Comparison of ENCODE assay signal across 12 cellular contexts in genomic region chr3:45026957-45027356, GRCh38. TPM values are rescaled to one million over a fixed set of nuclear protein-coding genes. Genes with fewer than 3 reads are reported as not detected.
DNase-seq lines count a peak whose midpoint lies in the region; ATAC-seq and TF ChIP-seq lines count a peak whose summit lies in the region.
"Had no signal": no experiment of that assay in that cellular context is flagged by ENCODE, and none has a peak within 500 bp of the region (broad histone marks: within the 10 kb centered on the region; RNA-seq: fewer than 3 reads in every experiment).

No MANE protein-coding gene starts in this region.

- H3F3A ChIP-seq in SK-N-SH (replicated peaks; ENCODE audit: insufficient read depth): no peaks in the 10 kb centered on the region

- no peaks in the 10 kb centered on the region for H4K20me1 ChIP-seq in SK-N-SH (ENCODE audit: insufficient read depth)

- no peak overlapping the region for H3K9ac ChIP-seq in SK-N-SH
- H3K9ac ChIP-seq in muscle layer of colon (ENCODE audit: low read length): no peak overlapping the region

- no peaks in the 10 kb centered on the region for H3K9me3 ChIP-seq in SK-N-SH
- no peaks in the 10 kb centered on the region for H3K9me3 ChIP-seq in muscle layer of colon (ENCODE audit: low read length)
- no peaks in the 10 kb centered on the region for H3K9me3 ChIP-seq in uterus

- intact Hi-C loops in uterus (cut with DNase I; ENCODE audit: low total_unique reads) (no loop called here), dorsolateral prefrontal cortex (cut with DNase I) (no loop called here)

- no peak for TF ChIP-seq EP300 in SK-N-SH (IDR thresholded peaks at IDR 0.05; ENCODE audit: borderline replicate concordance in 1 of 2, low read depth in 1 of 2, low read length in 1 of 2)

- H3K4me1 ChIP-seq in SK-N-SH (ENCODE audit: control insufficient read depth in 1 of 2, insufficient read depth in 2 of 2, low read depth in 1 of 2, low read length in 1 of 2): no peaks in the 10 kb centered on the region; a peak in 2 of 4 replicates
- H3K4me1 ChIP-seq in muscle layer of colon (ENCODE audit: insufficient read depth, low read length): peaks cover 41% of the 10 kb centered on the region
- H3K4me1 ChIP-seq in uterus: peaks cover 0 to 7% of the 10 kb centered on the region in 2 donors

- no peaks in the 10 kb centered on the region for H3K9me2 ChIP-seq in SK-N-SH

- DNase-seq in SK-N-SH (no peak), fibroblast of peridontal ligament (ENCODE audit: extremely low read depth) (peak; percentile 75), uterus (peak; percentile 43 to 65), dorsolateral prefrontal cortex (no peak), DMS153 (lab: John Stamatoyannopoulos, UW) (no peak)
- no peak for DNase-seq in activated naive CD4-positive, alpha-beta T cell (lab: John Stamatoyannopoulos, UW)
- DNase-seq: naive B cell, NCI-H446 treated with DMSO at 0.1 percent for 48 hours, T-cell had no signal

- H2AFZ ChIP-seq in SK-N-SH (ENCODE audit: low read depth): no peak overlapping the region

- no peak overlapping the region for H3K4me2 ChIP-seq in SK-N-SH

- no peaks in the 10 kb centered on the region for H3K79me2 ChIP-seq in SK-N-SH (ENCODE audit: insufficient read depth)

- no peak for TF ChIP-seq CTCF in SK-N-SH (IDR thresholded peaks at IDR 0.05)
- TF ChIP-seq CTCF in uterus (IDR thresholded peaks at IDR 0.05): no peak
- no peak for TF ChIP-seq CTCF in dorsolateral prefrontal cortex (IDR thresholded peaks at IDR 0.05 in 54 of 56, conservative IDR thresholded peaks at IDR 0.05 in 2 of 56; ENCODE audit: low read depth in 1 of 56, partially characterized antibody in 56 of 56)

- CTCF ChIA-PET in SK-N-SH (lab: Yijun Ruan, JAX): interaction anchor here (0.7 to 1.3 kb wide), 3 partner anchors 10 to 14 kb away, joined by 3 to 7 read pairs (median 3); no protein-coding TSS in a partner anchor

- H3K27ac ChIP-seq in SK-N-SH (ENCODE audit: low read depth in 2 of 2, low read length in 1 of 2): no peak overlapping the region
- H3K27ac ChIP-seq in muscle layer of colon (ENCODE audit: low read depth, low read length): peak overlapping the region; percentile 35
- H3K27ac ChIP-seq in uterus: peak overlapping the region; percentile 46 to 72
- H3K27ac ChIP-seq in dorsolateral prefrontal cortex: peak overlapping the region in 19 of 59 donors; percentile 6 to 69 (median 36)
- H3K27ac ChIP-seq: 22Rv1 had no signal

- H3K36me3 ChIP-seq in SK-N-SH (replicated peaks in 1 of 2; ENCODE audit: control insufficient read depth in 1 of 2, insufficient read depth in 2 of 2, low read length in 1 of 2) (no peaks in the 10 kb centered on the region), muscle layer of colon (ENCODE audit: insufficient read depth, low read length) (peaks cover 9% of the 10 kb centered on the region), uterus (no peaks in the 10 kb centered on the region)

- WGBS in SK-N-SH (ENCODE audit: low lambda C conversion rate): 52% methylated on average over 4 of the region's 4 CpGs

- ATAC-seq in SK-N-SH treated with all-trans-retinoic acid at 6 μM for 48 hours: peak; percentile 36
- ATAC-seq: T-cell had no signal

- TF ChIP-seq POLR2A in uterus (IDR thresholded peaks at IDR 0.05): no peak

- no peaks in the 10 kb centered on the region for H3K27me3 ChIP-seq in SK-N-SH (ENCODE audit: insufficient read depth)
- H3K27me3 ChIP-seq in muscle layer of colon (ENCODE audit: control insufficient read depth in 1 of 2, insufficient read depth in 2 of 2, low read length in 2 of 2): no peaks in the 10 kb centered on the region
- H3K27me3 ChIP-seq in uterus: no peaks in the 10 kb centered on the region
- H3K27me3 ChIP-seq in dorsolateral prefrontal cortex: no peaks in the 10 kb centered on the region

- H3K4me3 ChIP-seq in SK-N-SH (ENCODE audit: low read depth in 2 of 2, low read length in 1 of 2): no peak overlapping the region
- peak overlapping the region in 1 of 2 donors; percentile 49 for H3K4me3 ChIP-seq in muscle layer of colon (ENCODE audit: low read depth in 1 of 2, low read length in 2 of 2)
- H3K4me3 ChIP-seq in uterus: peak overlapping the region in 1 of 2 donors; percentile 12
- peak overlapping the region in 26 of 59 donors; percentile 1 to 52 (median 33) for H3K4me3 ChIP-seq in dorsolateral prefrontal cortex

- TF ChIP-seq RAD21 in SK-N-SH (IDR thresholded peaks at IDR 0.05; ENCODE audit: low read length): no peak

- POLR2A ChIA-PET in SK-N-SH (lab: Yijun Ruan, JAX): no interaction called here

TF ChIP-seq in SK-N-SH treated with all-trans-retinoic acid at 6 μM for 48 hours, 23 proteins besides CTCF, POLR2A, EP300 and RAD21:
- no peak for TF ChIP-seq ZNF565 (CRISPR knock-in tag; conservative IDR thresholded peaks at IDR 0.05; ENCODE audit: low read depth)

TF ChIP-seq in SK-N-SH, 30 proteins besides CTCF, POLR2A, EP300 and RAD21 (continues in another document):
- no peak for TF ChIP-seq POLR2AphosphoS5 (IDR thresholded peaks at IDR 0.05; ENCODE audit: low read depth, low read length)
- no peak for TF ChIP-seq RFX5 (IDR thresholded peaks at IDR 0.05; ENCODE audit: low read length)
- TF ChIP-seq PBX3 (IDR thresholded peaks at IDR 0.05): no peak
- no peak for TF ChIP-seq USF1 (IDR thresholded peaks at IDR 0.05; ENCODE audit: borderline replicate concordance, low read depth)
- TF ChIP-seq ELF1 (IDR thresholded peaks at IDR 0.05): no peak
- TF ChIP-seq TCF12 (IDR thresholded peaks at IDR 0.05): no peak
- no peak for TF ChIP-seq RCOR1 (IDR thresholded peaks at IDR 0.05; ENCODE audit: low read length)
- no peak for TF ChIP-seq USF2 (IDR thresholded peaks at IDR 0.05; ENCODE audit: borderline replicate concordance, low read depth, low read length)
- TF ChIP-seq NRF1 (IDR thresholded peaks at IDR 0.05; ENCODE audit: low read depth, low read length): no peak
- no peak for TF ChIP-seq TAF1 (IDR thresholded peaks at IDR 0.05; ENCODE audit: borderline replicate concordance, low read depth, low read length)
- TF ChIP-seq GABPA (IDR thresholded peaks at IDR 0.05; ENCODE audit: low read depth): no peak
- no peak for TF ChIP-seq FOXJ3 (CRISPR knock-in tag; IDR thresholded peaks at IDR 0.05)
- no peak for TF ChIP-seq JUND (IDR thresholded peaks at IDR 0.05)
- TF ChIP-seq GATA2 (CRISPR knock-in tag; IDR thresholded peaks at IDR 0.05): no peak
- TF ChIP-seq ZBTB33 (IDR thresholded peaks at IDR 0.05; ENCODE audit: borderline replicate concordance, low read depth): no peak
- TF ChIP-seq FOXM1 (IDR thresholded peaks at IDR 0.05; ENCODE audit: low read depth): no peak

RNA-seq across cellular contexts. Expression of gene CLEC3B, which starts 0.9 kb away (rescaled TPM):
- polyA plus RNA-seq in SK-N-SH (2012; rRNA removed): 0.16 and 0.46 TPM in 2 replicates
- polyA plus RNA-seq in SK-N-SH (2012; cell fraction: cytosol; rRNA removed): 0.05 and 0.23 TPM in 2 replicates
- 2.1 and 3.1 TPM in 2 replicates for polyA plus RNA-seq in SK-N-SH (2012; cell fraction: nucleus; rRNA removed)
- total RNA-seq in uterus (100 to 1,000 TPM in 1 of 4 donors, 10 to 100 TPM in 3; 35.0 to 248 (median 62.6) TPM), dorsolateral prefrontal cortex (10 to 100 TPM in 83 of 120 experiments, 1 to 10 TPM in 37; 1.3 to 68.1 (median 13.9) TPM)

RNA-seq across cellular contexts. Expression of gene EXOSC7, which starts 50.9 kb away (rescaled TPM):
- polyA plus RNA-seq in SK-N-SH (2012; rRNA removed): 83.5 and 96.4 TPM in 2 replicates
- 94.3 and 94.9 TPM in 2 replicates for polyA plus RNA-seq in SK-N-SH (2012; cell fraction: cytosol; rRNA removed)
- 66.6 and 68.4 TPM in 2 replicates for polyA plus RNA-seq in SK-N-SH (2012; cell fraction: nucleus; rRNA removed)
- 10 to 100 TPM in 3 of 4 donors, 1 to 10 TPM in 1; 2.4 to 39.2 (median 30.0) TPM for total RNA-seq in uterus
- 10 to 100 TPM; 25.6 to 46.6 (median 33.5) TPM for total RNA-seq in dorsolateral prefrontal cortex

RNA-seq across cellular contexts. Expression of gene ZDHHC3, which starts 51.0 kb away (rescaled TPM):
- polyA plus RNA-seq in SK-N-SH (2012; rRNA removed): 60.7 and 72.3 TPM in 2 replicates
- polyA plus RNA-seq in SK-N-SH (2012; cell fraction: cytosol; rRNA removed): 45.7 and 63.4 TPM in 2 replicates
- polyA plus RNA-seq in SK-N-SH (2012; cell fraction: nucleus; rRNA removed): 51.3 and 65.3 TPM in 2 replicates
- 10 to 100 TPM; 29.7 to 76.2 (median 56.2) TPM for total RNA-seq in uterus
- 10 to 100 TPM; 41.3 to 77.7 (median 54.1) TPM for total RNA-seq in dorsolateral prefrontal cortex

Comparison
In these comparisons a context has a peak if more than half of its experiments do, and no peak if none do; other contexts are left out.
1. DNase-seq: peak in fibroblast of peridontal ligament (single experiment) and uterus (2 of 2); none in SK-N-SH (single experiment), dorsolateral prefrontal cortex (0 of 10), activated naive CD4-positive, alpha-beta T cell (0 of 4) and DMS153 (single experiment).
2. H3K27ac ChIP-seq: peak in muscle layer of colon (single experiment) and uterus (2 of 2); none in SK-N-SH (0 of 2).